30 cellular contexts compared by ENCODE assay signal in genomic region chr10:48254745-48255144, GRCh38. TPM values are rescaled to one million over a fixed set of nuclear protein-coding genes. Genes with fewer than 3 reads are reported as not detected.
A peak's percentile ranks its signal among the peaks of the same experiment; 100 is the strongest.
DNase-seq lines count a peak whose midpoint lies in the region; ATAC-seq and TF ChIP-seq lines count a peak whose summit lies in the region.
"Had no signal": no experiment of that assay in that cellular context is flagged by ENCODE, and none has a peak within 500 bp of the region (broad histone marks: within the 10 kb centered on the region; RNA-seq: fewer than 3 reads in every experiment).

No MANE protein-coding gene starts in this region.

- intact Hi-C loops in CD14-positive monocyte (cut with micrococcal nuclease): no loop called here

- H3K4me3 ChIP-seq in astrocyte of the cerebellum (ENCODE audit: low read depth, low read length): no peak overlapping the region
- H3K4me3 ChIP-seq: adrenal gland, BLaER1, HAP-1, testis, uterus had no signal

- no peaks in the 10 kb centered on the region for H3K36me3 Mint-ChIP-seq in CD14-positive monocyte
- H3K36me3 Mint-ChIP-seq: natural killer cell treated with Interleukin-12 subunit alpha and Interleukin-12 subunit beta and Interleukin-15 and Interleukin-18, amount 100 ng/mL, for 72 hours had no signal

- DNase-seq in activated CD8-positive, alpha-beta memory T cell treated with anti-CD3 and anti-CD28 coated beads for 24 hours: peak; percentile 9
- DNase-seq in activated CD8-positive, alpha-beta memory T cell treated with anti-CD3 and anti-CD28 coated beads, Interleukin-2, amount 50 U/mL, for 4 hours: no peak
- DNase-seq in NCI-H345 (lab: John Stamatoyannopoulos, UW) (peak; percentile 69), astrocyte of the cerebellum (ENCODE audit: low read depth) (peak; percentile 49), renal cortical epithelial cell (ENCODE audit: low read depth) (peak; percentile 76), CD14-positive monocyte (ENCODE audit: low spot score) (no peak), NCI-H526 (lab: John Stamatoyannopoulos, UW) (no peak)
- DNase-seq: activated naive CD4-positive, alpha-beta T cell treated with Interleukin-2 at 50 U/mL for 16 hours; activated T-cell treated with anti-CD3 and anti-CD28 coated beads, Interleukin-2, amount 50 U/mL, for 4 hours; Calu3; effector CD8-positive, alpha-beta T cell; Kasumi-1; NCI-H1048; NK-92 treated with Interleukin-12 subunit alpha and Interleukin-12 subunit beta, amount 100 ng/mL, for 24 hours; right cardiac atrium; stimulated activated CD4-positive, alpha-beta T cell treated with anti-CD3 and anti-CD28 coated beads, Interleukin-4, amount 100 ng/mL, for 1 hour; stimulated activated naive CD4-positive, alpha-beta T cell; testis; uterus had no signal

- in situ Hi-C loops in astrocyte of the cerebellum (cut with HindIII; ENCODE audit: low sequenced_read_pairs): loop anchor here (5.0 kb wide), 1 partner anchor 48 kb away; no protein-coding TSS in a partner anchor

- H3K27me3 Mint-ChIP-seq in CD14-positive monocyte (ENCODE audit: low read depth in 3 of 3): peaks cover 0 to 3% (median 3%) of the 10 kb centered on the region in 3 donors

- TF ChIP-seq CTCF in astrocyte of the cerebellum (IDR thresholded peaks at IDR 0.05; ENCODE audit: low read depth, low read length, missing control alignments): no peak
- no peak for TF ChIP-seq CTCF in CD14-positive monocyte (IDR thresholded peaks at IDR 0.05)

- H3K4me1 Mint-ChIP-seq in CD14-positive monocyte: no peaks in the 10 kb centered on the region

- no peak overlapping the region for H3K4me3 Mint-ChIP-seq in CD14-positive monocyte
- H3K4me3 Mint-ChIP-seq: activated T-cell treated with anti-CD3 and anti-CD28 coated beads, Interleukin-2, amount 50 U/mL, for 4 hours; natural killer cell treated with Interleukin-12 subunit alpha and Interleukin-12 subunit beta and Interleukin-15 and Interleukin-18, amount 100 ng/mL, for 72 hours had no signal

- H3K27ac Mint-ChIP-seq in CD14-positive monocyte: no peak overlapping the region
- H3K27ac Mint-ChIP-seq: natural killer cell treated with Interleukin-12 subunit alpha and Interleukin-12 subunit beta and Interleukin-15 and Interleukin-18, amount 100 ng/mL, for 72 hours had no signal

- no peak for ATAC-seq in HG02884 (IDR thresholded peaks at IDR 0.05; ENCODE audit: unreplicated experiment)
- ATAC-seq: activated T-cell treated with anti-CD3 and anti-CD28 coated beads, Interleukin-2, amount 50 U/mL, for 4 hours; natural killer cell treated with Interleukin-12 subunit alpha and Interleukin-12 subunit beta and Interleukin-15 and Interleukin-18, amount 100 ng/mL, for 72 hours; Panc1 had no signal

- H3K9me3 Mint-ChIP-seq in CD14-positive monocyte: no peaks in the 10 kb centered on the region
- H3K9me3 Mint-ChIP-seq: activated T-cell treated with anti-CD3 and anti-CD28 coated beads, Interleukin-2, amount 50 U/mL, for 4 hours; natural killer cell treated with Interleukin-12 subunit alpha and Interleukin-12 subunit beta and Interleukin-15 and Interleukin-18, amount 100 ng/mL, for 72 hours had no signal

RNA-seq across cellular contexts. Expression of gene FRMPD2, which starts 19.8 kb away (rescaled TPM):
- total RNA-seq in renal cortical epithelial cell: 0.35 and 1.9 TPM in 2 replicates
- polyA plus RNA-seq in CD14-positive monocyte: not detected
- total RNA-seq: activated CD8-positive, alpha-beta memory T cell treated with anti-CD3 and anti-CD28 coated beads for 36 hours; activated T-cell treated with anti-CD3 and anti-CD28 coated beads, Interleukin-2, amount 50 U/mL, for 4 hours; mononuclear cell; natural killer cell treated with Interleukin-12 subunit alpha and Interleukin-12 subunit beta and Interleukin-15 and Interleukin-18, amount 100 ng/mL, for 72 hours; osteocyte; SK-MEL-5; T-helper 1 cell treated with Interleukin-12 subunit alpha and Interleukin-12 subunit beta and Interleukin-4 antibody, amounts not matched to agents 30 ng/mL and 1 ng/mL, for 36 hours had no signal
- polyA plus RNA-seq: adrenal gland had no signal

RNA-seq across cellular contexts. Expression of gene MAPK8, which starts 51.7 kb away (rescaled TPM):
- total RNA-seq in renal cortical epithelial cell: 86.0 and 96.6 TPM in 2 replicates
- polyA plus RNA-seq in CD14-positive monocyte: 10 to 100 TPM; 18.4 to 18.5 TPM

Comparison
In these comparisons a context has a peak if more than half of its experiments do, and no peak if none do; other contexts are left out.
1. DNase-seq: peak in activated CD8-positive, alpha-beta memory T cell treated with anti-CD3 and anti-CD28 coated beads for 24 hours (single experiment), NCI-H345 (single experiment), astrocyte of the cerebellum (single experiment) and renal cortical epithelial cell (single experiment); none in activated CD8-positive, alpha-beta memory T cell treated with anti-CD3 and anti-CD28 coated beads, Interleukin-2, amount 50 U/mL, for 4 hours (single experiment), CD14-positive monocyte (single experiment) and NCI-H526 (0 of 2).